Comparison of ENCODE assay signal across 9 cellular contexts in genomic region chr2:62412347-62412742, GRCh38.
A peak's percentile ranks its signal among the peaks of the same experiment; 100 is the strongest.
DNase-seq lines count a peak whose midpoint lies in the region; ATAC-seq and TF ChIP-seq lines count a peak whose summit lies in the region.
"Had no signal": no experiment of that assay in that cellular context is flagged by ENCODE, and none has a peak within 500 bp of the region (broad histone marks: within the 10 kb centered on the region; RNA-seq: fewer than 3 reads in every experiment).

No MANE protein-coding gene starts in this region.

- H3K9me3 Mint-ChIP-seq in WTC11 (peaks cover 3% of the 10 kb centered on the region; the same call in 1 of the 2 replicates), glutamatergic neuron (ENCODE audit: unreplicated experiment) (peaks cover 5% of the 10 kb centered on the region)
- no peaks in the 10 kb centered on the region for H3K9me3 Mint-ChIP-seq in stimulated activated memory B cell treated with anti-CD40 and anti-IgM and Interleukin-4, amounts not matched to agents 10 μg/mL and 1 μg/mL and 100 μg/mL, for 72 hours
- H3K9me3 Mint-ChIP-seq: activated T-cell treated with anti-CD3 and anti-CD28 coated beads, Interleukin-2, amount 50 U/mL, for 4 hours had no signal

- TF ChIP-seq CTCF in WTC11 (IDR thresholded peaks at IDR 0.05): no peak
- peak; percentile 15 for TF ChIP-seq CTCF in glutamatergic neuron (IDR thresholded peaks at IDR 0.05; ENCODE audit: partially characterized antibody, unreplicated experiment)
- no peak for TF ChIP-seq CTCF in GM13977 (IDR thresholded peaks at IDR 0.05; ENCODE audit: extremely low read depth, insufficient read depth, missing control alignments)

- POLR2A ChIA-PET in WTC11 (lab: Charles Lee): interaction anchor here (0.6 kb wide), 1 partner anchor 219 kb away, joined by 3 read pairs; no protein-coding TSS in a partner anchor

- H3K27ac Mint-ChIP-seq in WTC11 (peak overlapping the region; percentile 65; the same call in 1 of the 2 replicates), glutamatergic neuron (ENCODE audit: unreplicated experiment) (no peak overlapping the region)
- peak overlapping the region; percentile 50 for H3K27ac Mint-ChIP-seq in stimulated activated memory B cell treated with anti-CD40 and anti-IgM and Interleukin-4, amounts not matched to agents 10 μg/mL and 1 μg/mL and 100 μg/mL, for 72 hours

- no peak overlapping the region for H3K4me3 Mint-ChIP-seq in WTC11
- H3K4me3 Mint-ChIP-seq in glutamatergic neuron (ENCODE audit: unreplicated experiment): no peak overlapping the region
- peak overlapping the region; percentile 24 for H3K4me3 Mint-ChIP-seq in stimulated activated memory B cell treated with anti-CD40 and anti-IgM and Interleukin-4, amounts not matched to agents 10 μg/mL and 1 μg/mL and 100 μg/mL, for 72 hours

- DNase-seq in HCEC 1CT: peak; percentile 8
- DNase-seq in WTC11 (ENCODE audit: low spot score): no peak
- no peak for DNase-seq in glutamatergic neuron
- DNase-seq in KBM-7: no peak
- DNase-seq in NCI-H82 (lab: John Stamatoyannopoulos, UW): no peak
- no peak for DNase-seq in GM13977 (ENCODE audit: low spot score)
- DNase-seq: activated CD4-positive, CD25-positive, alpha-beta regulatory T cell treated with anti-CD3 and anti-CD28 coated beads, Interleukin-2, amount 50 U/mL, for 72 hours; activated T-cell treated with anti-CD3 and anti-CD28 coated beads, Interleukin-2, amount 50 U/mL, for 4 hours had no signal

- in situ Hi-C loops in KBM-7 (cut with MboI; ENCODE audit: low pct_unique_long_range_greater_than_20kb, low sequenced_read_pairs): loop anchor here (25.0 kb wide), 2 partner anchors 200 to 425 kb away; no protein-coding TSS in a partner anchor
- in situ Hi-C loops in GM13977 (cut with MboI; ENCODE audit: low pct_unique_long_range_greater_than_20kb, low sequenced_read_pairs, unreplicated experiment): loop anchor here (5.0 to 25.0 kb wide), 3 partner anchors 200 to 490 kb away; no protein-coding TSS in a partner anchor

- CTCF ChIA-PET in WTC11 (lab: Charles Lee): interaction anchor here (0.6 to 2.6 kb wide), 9 partner anchors 57 to 453 kb away, joined by 3 to 23 read pairs (median 4); no protein-coding TSS in a partner anchor

- H3K4me1 Mint-ChIP-seq in WTC11 (peaks cover 30% of the 10 kb centered on the region), glutamatergic neuron (ENCODE audit: low read depth, unreplicated experiment) (peaks cover 9% of the 10 kb centered on the region)
- H3K4me1 Mint-ChIP-seq in stimulated activated memory B cell treated with anti-CD40 and anti-IgM and Interleukin-4, amounts not matched to agents 10 μg/mL and 1 μg/mL and 100 μg/mL, for 72 hours: peaks cover 23% of the 10 kb centered on the region

- H3K27me3 Mint-ChIP-seq in WTC11 (ENCODE audit: low read depth) (peaks cover under 1% of the 10 kb centered on the region; the same call in 1 of the 2 replicates), glutamatergic neuron (ENCODE audit: unreplicated experiment) (peaks cover 4% of the 10 kb centered on the region)
- peaks cover 6% of the 10 kb centered on the region for H3K27me3 Mint-ChIP-seq in stimulated activated memory B cell treated with anti-CD40 and anti-IgM and Interleukin-4, amounts not matched to agents 10 μg/mL and 1 μg/mL and 100 μg/mL, for 72 hours

- ATAC-seq in WTC11: no peak
- no peak for ATAC-seq in stimulated activated memory B cell treated with anti-CD40 and anti-IgM and Interleukin-4, amounts not matched to agents 10 μg/mL and 1 μg/mL and 100 μg/mL, for 72 hours

- H3K36me3 Mint-ChIP-seq in WTC11 (no peaks in the 10 kb centered on the region), glutamatergic neuron (ENCODE audit: unreplicated experiment) (no peaks in the 10 kb centered on the region)
- H3K36me3 Mint-ChIP-seq in stimulated activated memory B cell treated with anti-CD40 and anti-IgM and Interleukin-4, amounts not matched to agents 10 μg/mL and 1 μg/mL and 100 μg/mL, for 72 hours: no peaks in the 10 kb centered on the region

TF ChIP-seq in WTC11, 78 proteins besides CTCF, POLR2A, EP300 and RAD21:
- TF ChIP-seq RELA (CRISPR knock-in tag; IDR thresholded peaks at IDR 0.05; ENCODE audit: borderline replicate concordance) (no peak), ZMAT4 (CRISPR knock-in tag; IDR thresholded peaks at IDR 0.05) (no peak), ATF1 (CRISPR knock-in tag; IDR thresholded peaks at IDR 0.05) (no peak), ERG (CRISPR knock-in tag; IDR thresholded peaks at IDR 0.05) (no peak), ZNF317 (CRISPR knock-in tag; IDR thresholded peaks at IDR 0.05; ENCODE audit: borderline replicate concordance, low read depth) (no peak), AR (CRISPR knock-in tag; IDR thresholded peaks at IDR 0.05) (no peak), ZNF396 (CRISPR knock-in tag; IDR thresholded peaks at IDR 0.05; ENCODE audit: borderline replicate concordance) (no peak), HMGXB4 (CRISPR knock-in tag; IDR thresholded peaks at IDR 0.05) (no peak), EMX1 (CRISPR knock-in tag; IDR thresholded peaks at IDR 0.05) (no peak), GABPB1 (CRISPR knock-in tag; IDR thresholded peaks at IDR 0.05) (no peak), ZBTB21 (CRISPR knock-in tag; IDR thresholded peaks at IDR 0.05; ENCODE audit: borderline replicate concordance) (no peak), PRRX2 (CRISPR knock-in tag; IDR thresholded peaks at IDR 0.05) (no peak), NFYB (CRISPR knock-in tag; conservative IDR thresholded peaks at IDR 0.05; ENCODE audit: low read depth) (no peak), HMGA2 (CRISPR knock-in tag; IDR thresholded peaks at IDR 0.05) (no peak), FOXP1 (CRISPR knock-in tag; IDR thresholded peaks at IDR 0.05; ENCODE audit: borderline replicate concordance) (no peak), NFE2L1 (CRISPR knock-in tag; IDR thresholded peaks at IDR 0.05) (no peak), E2F4 (CRISPR knock-in tag; IDR thresholded peaks at IDR 0.05; ENCODE audit: borderline replicate concordance, low read depth) (no peak), ZNF671 (CRISPR knock-in tag; IDR thresholded peaks at IDR 0.05) (no peak)
TF ChIP-seq in WTC11: peak in this region for 0.
